In genomic region chr20:31894980-31895675, GRCh38 we compare ENCODE assay signal across 2 cellular contexts.
TF ChIP-seq lines count a peak whose summit lies in the region.

No MANE protein-coding gene starts in this region.

TF ChIP-seq in IMR-90, 13 proteins besides CTCF, POLR2A, EP300 and RAD21:
- TF ChIP-seq SMC3 (IDR thresholded peaks at IDR 0.05; ENCODE audit: low read depth, low read length) (no peak), RFX5 (IDR thresholded peaks at IDR 0.05; ENCODE audit: low read depth, low read length) (peak; percentile 97), RCOR1 (IDR thresholded peaks at IDR 0.05; ENCODE audit: insufficient replicate concordance, low read length) (no peak)

TF ChIP-seq in GM12878, 131 proteins besides CTCF, POLR2A, EP300 and RAD21:
- TF ChIP-seq RFX5 (IDR thresholded peaks at IDR 0.05; ENCODE audit: low read depth, low read length): peak; percentile 99
- TF ChIP-seq RAD51 (IDR thresholded peaks at IDR 0.05): no peak
- TF ChIP-seq CHD2 (IDR thresholded peaks at IDR 0.05; ENCODE audit: borderline replicate concordance, low read depth, low read length): peak; percentile 24; the same call in 1 of the 2 replicates
- peak; percentile 40; the same call in 1 of the 2 replicates for TF ChIP-seq ATF7 (IDR thresholded peaks at IDR 0.05; ENCODE audit: low read depth)
- TF ChIP-seq NR2F1 (conservative IDR thresholded peaks at IDR 0.05): peak; percentile 49
- TF ChIP-seq ZBTB40 (IDR thresholded peaks at IDR 0.05; ENCODE audit: borderline replicate concordance): no peak
- peak; percentile 55; the same call in 1 of the 2 replicates for TF ChIP-seq EED (IDR thresholded peaks at IDR 0.05; ENCODE audit: low read depth)
- TF ChIP-seq MEF2B (IDR thresholded peaks at IDR 0.05; ENCODE audit: partially characterized antibody, poor library complexity, severe bottlenecking): peak; percentile 35
- TF ChIP-seq BCLAF1 (IDR thresholded peaks at IDR 0.05): no peak
- TF ChIP-seq GATAD2B (conservative IDR thresholded peaks at IDR 0.05; ENCODE audit: low read depth): no peak
- peak; percentile 42; the same call in 1 of the 2 replicates for TF ChIP-seq MLLT1 (IDR thresholded peaks at IDR 0.05)
- peak; percentile 49 for TF ChIP-seq SMAD5 (IDR thresholded peaks at IDR 0.05; ENCODE audit: low read depth)
- TF ChIP-seq ZNF687 (IDR thresholded peaks at IDR 0.05): peak; percentile 94
- TF ChIP-seq RELB (IDR thresholded peaks at IDR 0.05; ENCODE audit: low read depth): 0 out of 2 replicates have a peak, but pooled peaks have one; percentile 19
- TF ChIP-seq POLR2AphosphoS5 (IDR thresholded peaks at IDR 0.05; ENCODE audit: low read length): peak; percentile 63; the same call in 1 of the 2 replicates
- TF ChIP-seq USF1 (IDR thresholded peaks at IDR 0.05; ENCODE audit: borderline replicate concordance, extremely low read length, insufficient read depth, low read depth, low read length): no peak
- TF ChIP-seq SIN3A (IDR thresholded peaks at IDR 0.05; ENCODE audit: low read depth, low read length): no peak
- TF ChIP-seq TARDBP (IDR thresholded peaks at IDR 0.05; ENCODE audit: borderline replicate concordance): no peak
- peak; percentile 53 to 66; a peak in 2 of 4 replicates for TF ChIP-seq IKZF2 (IDR thresholded peaks at IDR 0.05)
- peak; percentile 96 for TF ChIP-seq CREB1 (IDR thresholded peaks at IDR 0.05; ENCODE audit: low read depth)
- 0 out of 2 replicates have a peak, but pooled peaks have one; percentile 70 for TF ChIP-seq HDGF (IDR thresholded peaks at IDR 0.05)
- peak; percentile 88 for TF ChIP-seq NBN (IDR thresholded peaks at IDR 0.05)
- no peak for TF ChIP-seq JUND (IDR thresholded peaks at IDR 0.05; ENCODE audit: low read depth, low read length)
- TF ChIP-seq SP1 (IDR thresholded peaks at IDR 0.05; ENCODE audit: low read depth, low read length): peak; percentile 30
- TF ChIP-seq BHLHE40 (IDR thresholded peaks at IDR 0.05; ENCODE audit: borderline replicate concordance in 1 of 2, low read depth in 2 of 2, low read length in 1 of 2): peak; percentile 27 to 29; a peak in 2 of 4 replicates
- no peak for TF ChIP-seq MTA2 (IDR thresholded peaks at IDR 0.05; ENCODE audit: low read depth)
- peak; percentile 47 for TF ChIP-seq IKZF1 (conservative IDR thresholded peaks at IDR 0.05)
- no peak for TF ChIP-seq BRCA1 (IDR thresholded peaks at IDR 0.05; ENCODE audit: low read depth, low read length)
- no peak for TF ChIP-seq RB1 (IDR thresholded peaks at IDR 0.05; ENCODE audit: borderline replicate concordance)
- peak; percentile 60; the same call in 1 of the 2 replicates for TF ChIP-seq TAF1 (IDR thresholded peaks at IDR 0.05; ENCODE audit: borderline replicate concordance, low read depth, low read length)
- TF ChIP-seq WRNIP1 (IDR thresholded peaks at IDR 0.05; ENCODE audit: borderline replicate concordance, low read depth, low read length): no peak
- peak; percentile 69 for TF ChIP-seq RUNX3 (IDR thresholded peaks at IDR 0.05; ENCODE audit: low read length)
- no peak for TF ChIP-seq RCOR1 (conservative IDR thresholded peaks at IDR 0.05; ENCODE audit: low read depth, low read length)
- TF ChIP-seq SMAD1 (IDR thresholded peaks at IDR 0.05; ENCODE audit: low read depth, partially characterized antibody): no peak
- no peak for TF ChIP-seq TCF7 (IDR thresholded peaks at IDR 0.05; ENCODE audit: borderline replicate concordance)
- TF ChIP-seq ATF2 (IDR thresholded peaks at IDR 0.05; ENCODE audit: low read length): 0 out of 2 replicates have a peak, but pooled peaks have one; percentile 23
- TF ChIP-seq ZNF217 (IDR thresholded peaks at IDR 0.05): peak; percentile 78; the same call in 1 of the 2 replicates
- TF ChIP-seq NR2C2 (IDR thresholded peaks at IDR 0.05; ENCODE audit: borderline replicate concordance, control insufficient read depth, insufficient read length, low read depth): no peak
- TF ChIP-seq NFIC (IDR thresholded peaks at IDR 0.05; ENCODE audit: low read depth, low read length): 0 out of 2 replicates have a peak, but pooled peaks have one; percentile 5
- TF ChIP-seq E2F4 (IDR thresholded peaks at IDR 0.05; ENCODE audit: low read depth, low read length): no peak
- peak; percentile 60; the same call in 1 of the 2 replicates for TF ChIP-seq ZNF384 (IDR thresholded peaks at IDR 0.05; ENCODE audit: borderline replicate concordance, low read depth, low read length)
- peak in 1 of 2 experiments; percentile 67; a peak in 1 of 4 replicates for TF ChIP-seq CEBPB (IDR thresholded peaks at IDR 0.05; ENCODE audit: borderline replicate concordance in 1 of 2, low read depth in 2 of 2, low read length in 2 of 2)
- TF ChIP-seq CREM (IDR thresholded peaks at IDR 0.05; ENCODE audit: low read depth): peak; percentile 94
